Comparison of ENCODE assay signal across 9 cellular contexts in genomic region chr1:235073331-235073967, GRCh38. TPM values are rescaled to one million over a fixed set of nuclear protein-coding genes. Genes with fewer than 3 reads are reported as not detected.
DNase-seq lines count a peak whose midpoint lies in the region; ATAC-seq and TF ChIP-seq lines count a peak whose summit lies in the region.
"Had no signal": no experiment of that assay in that cellular context is flagged by ENCODE, and none has a peak within 500 bp of the region (broad histone marks: within the 10 kb centered on the region; RNA-seq: fewer than 3 reads in every experiment).

No MANE protein-coding gene starts in this region.

- H3K27me3 ChIP-seq in ACC112 (ENCODE audit: insufficient read depth, low read length) (no peaks in the 10 kb centered on the region), OCI-LY1 (ENCODE audit: insufficient read depth, low read length) (no peaks in the 10 kb centered on the region), esophagus (ENCODE audit: control insufficient read depth in 1 of 2, insufficient read depth in 2 of 2, low read length in 2 of 2) (no peaks in the 10 kb centered on the region), neuronal stem cell (ENCODE audit: control insufficient read depth in 3 of 3, insufficient read depth in 3 of 3, low read depth in 1 of 3, low read length in 3 of 3) (no peaks in the 10 kb centered on the region)

- WGBS in esophagus, 2 donors = 40 to 49% methylated on average over 20 of the region's 20 CpGs
- no CpG with 5 or more reads among the region's 20 CpGs for WGBS in neuronal stem cell (ENCODE audit: extremely low coverage in 2 of 2, insufficient read length in 2 of 2, insufficient replicate concordance in 1 of 2), 2 donors

- peak overlapping the region; percentile 88 for H2BK12ac ChIP-seq in neuronal stem cell (ENCODE audit: low read length)

- DNase-seq in neuronal stem cell (ENCODE audit: low spot score) (no peak), NCI-H69 (lab: John Stamatoyannopoulos, UW) (no peak)
- no peak for DNase-seq in activated naive CD4-positive, alpha-beta T cell treated with anti-CD3 and anti-CD28 coated beads, Interleukin-2, amount 50 U/mL, for 16 hours
- DNase-seq: activated gamma-delta T cell treated with Interleukin-2 at 50 U/mL for 16 hours had no signal

- no peak overlapping the region for H2BK120ac ChIP-seq in neuronal stem cell (ENCODE audit: low read depth, low read length)

- H3K23ac ChIP-seq in neuronal stem cell (ENCODE audit: low read depth, low read length, poor library complexity) = no peak overlapping the region

- H2BK5ac ChIP-seq in neuronal stem cell (ENCODE audit: low read length) = peak overlapping the region; percentile 35

- no peaks in the 10 kb centered on the region for H3K9me2 ChIP-seq in OCI-LY1 (ENCODE audit: low read depth, low read length)

- TF ChIP-seq CTCF in OCI-LY1 (IDR thresholded peaks at IDR 0.05; ENCODE audit: low read length) = no peak

- H3K36me3 ChIP-seq in ACC112 (ENCODE audit: insufficient read depth, low read length) = no peaks in the 10 kb centered on the region
- H3K36me3 ChIP-seq in OCI-LY1 (ENCODE audit: insufficient read depth, low read length) = no peaks in the 10 kb centered on the region
- no peaks in the 10 kb centered on the region for H3K36me3 ChIP-seq in esophagus (ENCODE audit: control insufficient read depth in 2 of 2, insufficient read depth in 2 of 2, low read length in 1 of 2)
- H3K36me3 ChIP-seq in neuronal stem cell (replicated peaks in 1 of 2; ENCODE audit: control insufficient read depth in 2 of 2, insufficient read depth in 2 of 2, low read length in 2 of 2) = no peaks in the 10 kb centered on the region

- no peak overlapping the region for H3K14ac ChIP-seq in neuronal stem cell (ENCODE audit: low read length)

- H4K8ac ChIP-seq in neuronal stem cell (ENCODE audit: low read depth, low read length) = no peak overlapping the region

- H3K9me3 ChIP-seq in OCI-LY1 (ENCODE audit: low read length) = no peaks in the 10 kb centered on the region
- H3K9me3 ChIP-seq in esophagus (ENCODE audit: control insufficient read depth in 2 of 2, insufficient read depth in 1 of 2, low read depth in 1 of 2, low read length in 1 of 2) = no peaks in the 10 kb centered on the region
- peaks cover 0 to 5% of the 10 kb centered on the region in 2 donors for H3K9me3 ChIP-seq in neuronal stem cell (replicated peaks in 1 of 2; ENCODE audit: control insufficient read depth in 2 of 2, insufficient read depth in 1 of 2, low read depth in 1 of 2, low read length in 2 of 2)

- no peak for ATAC-seq in HG02885 (IDR thresholded peaks at IDR 0.05; ENCODE audit: poor library complexity, unreplicated experiment)
- no peak for ATAC-seq in HG03196 (IDR thresholded peaks at IDR 0.05; ENCODE audit: unreplicated experiment)

- H4K91ac ChIP-seq in neuronal stem cell (ENCODE audit: low read depth, low read length, poor library complexity) = no peak overlapping the region

- H3K4me1 ChIP-seq in ACC112 (ENCODE audit: control insufficient read depth, insufficient read depth, low read length, unreplicated experiment) (peaks cover 61% of the 10 kb centered on the region), OCI-LY1 (ENCODE audit: insufficient read depth, low read length, severe bottlenecking) (peaks cover 40% of the 10 kb centered on the region), esophagus (ENCODE audit: control insufficient read depth in 2 of 2, insufficient read depth in 2 of 2, low read length in 1 of 2) (peaks cover 17 to 37% of the 10 kb centered on the region in 2 donors), neuronal stem cell (ENCODE audit: control insufficient read depth in 2 of 2, insufficient read depth in 1 of 2, low read depth in 1 of 2, low read length in 2 of 2) (peaks cover 16 to 17% of the 10 kb centered on the region in 2 donors)

- H3K79me1 ChIP-seq in neuronal stem cell (ENCODE audit: low read depth, low read length) = no peaks in the 10 kb centered on the region

- H3K27ac ChIP-seq in ACC112 (ENCODE audit: low read depth, low read length) (peak overlapping the region; percentile 98; the same call in 1 of the 2 replicates), OCI-LY1 (ENCODE audit: low read depth, low read length, poor library complexity, severe bottlenecking) (peak overlapping the region; percentile 92), esophagus (ENCODE audit: low read depth in 2 of 2, low read length in 1 of 2) (peak overlapping the region; percentile 96 to 98), neuronal stem cell (replicated peaks; ENCODE audit: low read length) (no peak overlapping the region)

- H3K9ac ChIP-seq in OCI-LY1 (ENCODE audit: low read length) (peak overlapping the region; percentile 55; the same call in 1 of the 2 replicates), neuronal stem cell (ENCODE audit: low read depth, low read length, poor library complexity) (no peak overlapping the region)

- H3K4ac ChIP-seq in neuronal stem cell (ENCODE audit: low read length) = no peak overlapping the region

- peak overlapping the region; percentile 56; the same call in 1 of the 2 replicates for H3K4me2 ChIP-seq in OCI-LY1 (ENCODE audit: low read length)
- no peak overlapping the region for H3K4me2 ChIP-seq in neuronal stem cell (ENCODE audit: insufficient read depth, low read length, poor library complexity, severe bottlenecking)

- peak overlapping the region; percentile 78 for H2AK5ac ChIP-seq in neuronal stem cell (ENCODE audit: low read depth, low read length)

- 0 out of 2 replicates have a peak, but pooled peaks cover 3% of the 10 kb centered on the region for H3F3A ChIP-seq in OCI-LY1 (ENCODE audit: insufficient read depth, low read length)

- H2AFZ ChIP-seq in ACC112 (ENCODE audit: low read length, unreplicated experiment) (no peak overlapping the region), OCI-LY1 (ENCODE audit: low read length) (no peak overlapping the region), neuronal stem cell (ENCODE audit: low read length) (no peak overlapping the region)

- H3K18ac ChIP-seq in neuronal stem cell (ENCODE audit: low read length) = peak overlapping the region; percentile 58

- peak overlapping the region; percentile 88 for H2BK15ac ChIP-seq in neuronal stem cell (ENCODE audit: low read length)

- H4K20me1 ChIP-seq in OCI-LY1 (ENCODE audit: insufficient read depth, low read length) = no peaks in the 10 kb centered on the region

- H3K4me3 ChIP-seq in ACC112 (ENCODE audit: low read depth, low read length) (no peak overlapping the region), OCI-LY1 (ENCODE audit: low read depth, low read length, poor library complexity, severe bottlenecking) (no peak overlapping the region), esophagus (ENCODE audit: low read depth in 1 of 2, low read length in 2 of 2) (no peak overlapping the region), neuronal stem cell (ENCODE audit: low read length in 2 of 2) (no peak overlapping the region)

- H3K79me2 ChIP-seq in ACC112 (ENCODE audit: control insufficient read depth, insufficient read depth, low read length, unreplicated experiment) = no peaks in the 10 kb centered on the region
- H3K79me2 ChIP-seq in OCI-LY1 (ENCODE audit: insufficient read depth, low read length) = no peaks in the 10 kb centered on the region

RNA-seq across cellular contexts. Expression of gene TOMM20, which starts 55.2 kb away (rescaled TPM):
- polyA plus RNA-seq in esophagus = 10 to 100 TPM; 43.4 to 61.1 TPM
- 152 TPM for polyA plus RNA-seq in neuronal stem cell (2013, experiment 1 of 2)
- 156 TPM for polyA plus RNA-seq in neuronal stem cell (2013, experiment 2 of 2)
